8 cellular contexts compared by ENCODE assay signal in genomic region chr3:168088106-168088722, GRCh38. TPM values are rescaled to one million over a fixed set of nuclear protein-coding genes. Genes with fewer than 3 reads are reported as not detected.
DNase-seq lines count a peak whose midpoint lies in the region; ATAC-seq and TF ChIP-seq lines count a peak whose summit lies in the region.

No MANE protein-coding gene starts in this region.

- no peaks in the 10 kb centered on the region for H3K36me3 Mint-ChIP-seq in activated B cell treated with CpG ODN at 0.5 μM for 24 hours (ENCODE audit: low read depth)
- H3K36me3 Mint-ChIP-seq in neural progenitor cell = no peaks in the 10 kb centered on the region

- no peaks in the 10 kb centered on the region for H3K27me3 Mint-ChIP-seq in activated B cell treated with CpG ODN at 0.5 μM for 24 hours
- no peaks in the 10 kb centered on the region for H3K27me3 Mint-ChIP-seq in neural progenitor cell (ENCODE audit: insufficient read depth, low read depth)

- POLR2A ChIA-PET in activated B cell treated with CpG ODN at 0.5 μM for 24 hours (lab: Charles Lee) = interaction anchor here (1.4 kb wide), 1 partner anchor 8 kb away, joined by 3 read pairs; the partner anchor contains the start of gene GOLIM4

- H3K36me3 ChIP-seq in neural progenitor cell (no peaks in the 10 kb centered on the region), uterus (no peaks in the 10 kb centered on the region)

- CTCF ChIA-PET in activated B cell treated with CpG ODN at 0.5 μM for 24 hours (lab: Charles Lee) = no interaction called here

- TF ChIP-seq CTCF in GM12864 (IDR thresholded peaks at IDR 0.05; ENCODE audit: low read depth, low read length, missing control alignments) = peak; percentile 76
- no peak for TF ChIP-seq CTCF in activated B cell treated with CpG ODN at 0.5 μM for 24 hours (IDR thresholded peaks at IDR 0.05)
- peak; percentile 43 for TF ChIP-seq CTCF in neural progenitor cell (IDR thresholded peaks at IDR 0.05)
- no peak for TF ChIP-seq CTCF in uterus (IDR thresholded peaks at IDR 0.05)

- in situ Hi-C loops in G401 (cut with HindIII; ENCODE audit: low sequenced_read_pairs) = no loop called here

- ATAC-seq in GM21360 (IDR thresholded peaks at IDR 0.05; ENCODE audit: unreplicated experiment) (peak; percentile 63), HG03432 (IDR thresholded peaks at IDR 0.05; ENCODE audit: unreplicated experiment) (peak; percentile 72), activated B cell treated with CpG ODN at 0.5 μM for 24 hours (ENCODE audit: low read depth) (peak; percentile 64)

- H3K27ac Mint-ChIP-seq in activated B cell treated with CpG ODN at 0.5 μM for 24 hours = no peak overlapping the region
- H3K27ac Mint-ChIP-seq in neural progenitor cell = no peak overlapping the region

- intact Hi-C loops in activated B cell treated with CpG ODN at 0.5 μM for 24 hours (cut with micrococcal nuclease) (no loop called here), uterus (cut with DNase I; ENCODE audit: low total_unique reads) (no loop called here)

- H3K4me1 ChIP-seq in neural progenitor cell (peaks cover 16% of the 10 kb centered on the region), uterus (peaks cover 6 to 10% of the 10 kb centered on the region in 2 donors)

- DNase-seq in GM12864 (ENCODE audit: low read depth) = peak; percentile 35
- DNase-seq in activated B cell treated with CpG ODN at 0.5 μM for 24 hours = no peak
- DNase-seq in neural progenitor cell (ENCODE audit: low spot score) = peak; percentile 15
- no peak for DNase-seq in G401 (ENCODE audit: low spot score)
- no peak for DNase-seq in uterus
- no peak for DNase-seq in hippocampal formation (lab: John Stamatoyannopoulos, UW)

- H3K27me3 ChIP-seq in neural progenitor cell (no peaks in the 10 kb centered on the region), uterus (no peaks in the 10 kb centered on the region)

- H3K9me3 Mint-ChIP-seq in activated B cell treated with CpG ODN at 0.5 μM for 24 hours (no peaks in the 10 kb centered on the region), neural progenitor cell (no peaks in the 10 kb centered on the region)

- H2AFZ ChIP-seq in neural progenitor cell (replicated peaks) = no peak overlapping the region

- no peak overlapping the region for H3K9ac ChIP-seq in neural progenitor cell

- H3K79me2 ChIP-seq in neural progenitor cell (ENCODE audit: low read depth) = peaks cover 98% of the 10 kb centered on the region

- no peak overlapping the region for H3K4me2 ChIP-seq in neural progenitor cell

- H4K20me1 ChIP-seq in neural progenitor cell (ENCODE audit: low read depth) = peaks cover 46% of the 10 kb centered on the region

- H3K4me1 Mint-ChIP-seq in activated B cell treated with CpG ODN at 0.5 μM for 24 hours = peaks cover 16% of the 10 kb centered on the region
- H3K4me1 Mint-ChIP-seq in neural progenitor cell = peaks cover 24% of the 10 kb centered on the region

- H3K4me3 ChIP-seq in GM12864 (ENCODE audit: low read depth, low read length) (no peak overlapping the region; the same call in 1 of the 2 replicates), neural progenitor cell (no peak overlapping the region), uterus (no peak overlapping the region)

- H3K27ac ChIP-seq in neural progenitor cell (no peak overlapping the region), uterus (no peak overlapping the region)

- no peaks in the 10 kb centered on the region for H3K9me3 ChIP-seq in neural progenitor cell (ENCODE audit: low read depth)
- no peaks in the 10 kb centered on the region for H3K9me3 ChIP-seq in uterus

- H3K4me3 Mint-ChIP-seq in activated B cell treated with CpG ODN at 0.5 μM for 24 hours = no peak overlapping the region
- H3K4me3 Mint-ChIP-seq in neural progenitor cell = no peak overlapping the region

- no peaks in the 10 kb centered on the region for H3F3A ChIP-seq in neural progenitor cell (ENCODE audit: low read depth)

- no peak for TF ChIP-seq POLR2A in uterus (IDR thresholded peaks at IDR 0.05)

RNA-seq across cellular contexts. Expression of gene GOLIM4, which starts 7.5 kb away (rescaled TPM):
- total RNA-seq in activated B cell treated with CpG ODN at 0.5 μM for 24 hours = 8.0 and 8.5 TPM in 2 replicates
- 22.9 and 23.0 TPM in 2 replicates for total RNA-seq in neural progenitor cell (ENCODE audit: low replicate concordance)
- 5.8 and 15.7 TPM in 2 replicates for total RNA-seq in G401 (2014; rRNA removed; shearing (Covaris generic))
- total RNA-seq in uterus = 10 to 100 TPM; 21.0 to 85.1 (median 29.7) TPM

Comparison
In these comparisons a context has a peak if more than half of its experiments do, and no peak if none do; other contexts are left out.
1. DNase-seq: peak in GM12864 (single experiment) and neural progenitor cell (single experiment); none in activated B cell treated with CpG ODN at 0.5 μM for 24 hours (single experiment), G401 (single experiment), uterus (0 of 2) and hippocampal formation (0 of 2).
2. CTCF ChIP-seq: peak in GM12864 (single experiment) and neural progenitor cell (single experiment); none in activated B cell treated with CpG ODN at 0.5 μM for 24 hours (single experiment) and uterus (0 of 4).
3. Peak in every context shown above with its lines, with median percentiles within 50 percentile points of each other: ATAC-seq.